ENCODE assay signal across 1 cellular context in genomic region chr10:24656326-24656725, GRCh38.
A peak's percentile ranks its signal among the peaks of the same experiment; 100 is the strongest.
DNase-seq lines count a peak whose midpoint lies in the region; TF ChIP-seq lines count a peak whose summit lies in the region.
"Not testable (repeated sequence)": the region's sequence is repeated elsewhere in the genome, so short reads cannot be mapped to it uniquely, and the experiment has no call there.

No MANE protein-coding gene starts in this region.

- H3K27ac Mint-ChIP-seq in glutamatergic neuron (ENCODE audit: unreplicated experiment) = not testable (repeated sequence)

- peaks cover 16% of the 10 kb centered on the region for H3K9me3 Mint-ChIP-seq in glutamatergic neuron (ENCODE audit: unreplicated experiment)

- peaks cover 11% of the 10 kb centered on the region for H3K27me3 Mint-ChIP-seq in glutamatergic neuron (ENCODE audit: unreplicated experiment)

- peak; percentile 23 for DNase-seq in glutamatergic neuron

- not testable (repeated sequence) for H3K4me1 Mint-ChIP-seq in glutamatergic neuron (ENCODE audit: low read depth, unreplicated experiment)

- TF ChIP-seq CTCF in glutamatergic neuron (IDR thresholded peaks at IDR 0.05; ENCODE audit: partially characterized antibody, unreplicated experiment) = not testable (repeated sequence)

- peaks cover 22% of the 10 kb centered on the region for H3K36me3 Mint-ChIP-seq in glutamatergic neuron (ENCODE audit: unreplicated experiment)

- H3K4me3 Mint-ChIP-seq in glutamatergic neuron (ENCODE audit: unreplicated experiment) = not testable (repeated sequence)
